In genomic region chr12:30887226-30887625, GRCh38 we compare ENCODE assay signal across 11 cellular contexts. TPM values are rescaled to one million over a fixed set of nuclear protein-coding genes. Genes with fewer than 3 reads are reported as not detected.
"Had no signal": no experiment of that assay in that cellular context is flagged by ENCODE, and none has a peak within 500 bp of the region (broad histone marks: within the 10 kb centered on the region; RNA-seq: fewer than 3 reads in every experiment).

No MANE protein-coding gene starts in this region.

- H3K4me3 ChIP-seq: K562 had no signal

- ATAC-seq: HepG2, K562 had no signal

- H3K27ac ChIP-seq: HL-60, KMS-11 had no signal

- H3K36me3 Mint-ChIP-seq: IgD-negative memory B cell had no signal

- H3K4me3 Mint-ChIP-seq: IgD-negative memory B cell had no signal

- FAIRE-seq: HepG2, HTR-8/SVneo, K562 had no signal

- DNase-seq: IMR-90, KBM-7, KG1 had no signal

- H3K27ac Mint-ChIP-seq: IgD-negative memory B cell had no signal

- H3K4me2 ChIP-seq: KMS-11 had no signal

- H3K4me1 Mint-ChIP-seq: IgD-negative memory B cell had no signal

RNA-seq across cellular contexts. Expression of gene TSPAN11, which starts 39.3 kb away (rescaled TPM):
- total RNA-seq: HT-29, HT1080, K562 had no signal
- polyA plus RNA-seq: IgD-negative memory B cell, K562 had no signal
